In the genomic region with DNA sequence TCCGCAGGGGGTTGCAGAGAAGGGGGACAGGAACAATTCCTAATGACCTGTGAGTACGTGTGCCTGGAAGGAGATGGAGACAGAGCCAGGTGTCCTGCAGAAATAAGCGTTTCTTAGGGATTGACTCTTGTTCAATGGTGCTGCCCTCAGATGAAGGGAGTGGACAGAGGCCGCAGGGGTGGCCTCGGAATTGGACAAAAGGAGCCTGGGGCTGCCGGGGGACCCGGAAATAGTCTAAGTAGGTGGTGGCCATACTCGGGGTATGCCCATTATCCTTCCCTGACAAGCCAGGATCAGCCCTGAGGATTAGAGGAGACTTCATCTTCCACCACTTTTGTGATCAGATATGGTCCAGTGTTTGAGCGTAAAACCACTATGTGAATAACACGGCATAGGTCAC, we compare ENCODE assay signal across 27 cellular contexts. TPM values are rescaled to one million over a fixed set of nuclear protein-coding genes. Genes with fewer than 3 reads are reported as not detected.
"Had no signal": no experiment of that assay in that cellular context is flagged by ENCODE, and none has a peak within 500 bp of the region (broad histone marks: within the 10 kb centered on the region; RNA-seq: fewer than 3 reads in every experiment).

No MANE protein-coding gene starts in this region.

- H3K27me3 ChIP-seq: ascending aorta, body of pancreas, MG63, SJSA1 had no signal

- H3K4me3 ChIP-seq: ascending aorta, body of pancreas, MG63, SJSA1 had no signal

- H3K36me3 ChIP-seq: ascending aorta, MG63, SJSA1 had no signal

- H3K4me1 ChIP-seq: ascending aorta, SJSA1 had no signal

- FAIRE-seq: RCC 7860 had no signal

- H3K27ac ChIP-seq: ascending aorta, body of pancreas, SJSA1 had no signal

- ATAC-seq: activated naive CD8-positive, alpha-beta T cell treated with anti-CD3 and anti-CD28 coated beads, Interleukin-2, amount 50 U/mL, for 24 hours; body of pancreas; T-helper 17 cell had no signal

- DNase-seq: activated B cell treated with CpG ODN at 0.5 μM for 24 hours; activated CD4-positive, alpha-beta memory T cell treated with anti-CD3 and anti-CD28 coated beads for 36 hours; activated CD4-positive, alpha-beta T cell treated with anti-CD3 and anti-CD28 coated beads for 1 hour; activated CD4-positive, alpha-beta T cell treated with anti-CD3 and anti-CD28 coated beads, Interleukin-2, amount 10 ng/mL, durations not matched to agents 7 days and 5 days; activated CD8-positive, alpha-beta memory T cell treated with anti-CD3 and anti-CD28 coated beads for 24 hours; activated naive CD4-positive, alpha-beta T cell; activated naive CD8-positive, alpha-beta T cell treated with anti-CD3 and anti-CD28 coated beads, Interleukin-2, amount 50 U/mL, for 24 hours; activated T-cell treated with anti-CD3 and anti-CD28 coated beads, Interleukin-2, amount 50 U/mL, for 48 hours; amniotic stem cell; body of pancreas; MG63; MV-4-11; NCI-H1092 treated with DMSO at 0.1 percent for 48 hours; NCI-H1417 treated with DMSO at 0.1 percent for 48 hours; NCI-H1694; NCI-H2029; NCI-H2107; NCI-H2171 treated with DMSO at 0.1 percent for 48 hours; NCI-H345; NCI-H510A treated with DMSO at 0.1 percent for 48 hours; NCI-H69; T-helper 9 cell had no signal

RNA-seq across cellular contexts. Expression of gene ELFN1, which starts 39.2 kb away (rescaled TPM):
- total RNA-seq: activated B cell treated with CpG ODN at 0.5 μM for 24 hours; activated T-helper 2 cell treated with anti-CD3 and anti-CD28 coated beads, Interferon-gamma antibody, Interleukin-2, Interleukin-4, amounts not matched to agents 10 μg/mL and 5 μg/mL and 100 μg/mL, durations not matched to agents 14 hours and 24 hours and 36 hours; SJSA1; T-helper 17 cell had no signal
